Comparison of ENCODE assay signal across 2 cellular contexts in genomic region chr17:65049085-65049756, GRCh38.
TF ChIP-seq lines count a peak whose summit lies in the region.

No MANE protein-coding gene starts in this region.

TF ChIP-seq in IMR-90, 13 proteins besides CTCF, POLR2A, EP300 and RAD21:
- TF ChIP-seq MAZ (IDR thresholded peaks at IDR 0.05; ENCODE audit: borderline replicate concordance, low read depth, low read length) (no peak), CEBPB (IDR thresholded peaks at IDR 0.05; ENCODE audit: low read depth, low read length) (no peak), RFX5 (IDR thresholded peaks at IDR 0.05; ENCODE audit: low read depth, low read length) (no peak), MXI1 (IDR thresholded peaks at IDR 0.05; ENCODE audit: borderline replicate concordance, low read depth, low read length) (no peak)

TF ChIP-seq in GM12878, 131 proteins besides CTCF, POLR2A, EP300 and RAD21:
- peak; percentile 57 for TF ChIP-seq RUNX3 (IDR thresholded peaks at IDR 0.05; ENCODE audit: low read length)
- peak; percentile 67; the same call in 1 of the 2 replicates for TF ChIP-seq HDGF (IDR thresholded peaks at IDR 0.05)
- no peak for TF ChIP-seq JUNB (IDR thresholded peaks at IDR 0.05)
- TF ChIP-seq SRF (IDR thresholded peaks at IDR 0.05; ENCODE audit: low read depth in 2 of 2, low read length in 2 of 2), result no peak
- TF ChIP-seq, protein P1, sequence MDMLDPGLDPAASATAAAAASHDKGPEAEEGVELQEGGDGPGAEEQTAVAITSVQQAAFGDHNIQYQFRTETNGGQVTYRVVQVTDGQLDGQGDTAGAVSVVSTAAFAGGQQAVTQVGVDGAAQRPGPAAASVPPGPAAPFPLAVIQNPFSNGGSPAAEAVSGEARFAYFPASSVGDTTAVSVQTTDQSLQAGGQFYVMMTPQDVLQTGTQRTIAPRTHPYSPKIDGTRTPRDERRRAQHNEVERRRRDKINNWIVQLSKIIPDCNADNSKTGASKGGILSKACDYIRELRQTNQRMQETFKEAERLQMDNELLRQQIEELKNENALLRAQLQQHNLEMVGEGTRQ (IDR thresholded peaks at IDR 0.05; ENCODE audit: borderline replicate concordance, low read depth, low read length), result no peak
- no peak for TF ChIP-seq RB1 (IDR thresholded peaks at IDR 0.05; ENCODE audit: borderline replicate concordance)
- no peak for TF ChIP-seq NFYA (IDR thresholded peaks at IDR 0.05; ENCODE audit: borderline replicate concordance, low read depth, low read length)
- no peak for TF ChIP-seq IKZF1 (conservative IDR thresholded peaks at IDR 0.05)
- TF ChIP-seq, protein P2, sequence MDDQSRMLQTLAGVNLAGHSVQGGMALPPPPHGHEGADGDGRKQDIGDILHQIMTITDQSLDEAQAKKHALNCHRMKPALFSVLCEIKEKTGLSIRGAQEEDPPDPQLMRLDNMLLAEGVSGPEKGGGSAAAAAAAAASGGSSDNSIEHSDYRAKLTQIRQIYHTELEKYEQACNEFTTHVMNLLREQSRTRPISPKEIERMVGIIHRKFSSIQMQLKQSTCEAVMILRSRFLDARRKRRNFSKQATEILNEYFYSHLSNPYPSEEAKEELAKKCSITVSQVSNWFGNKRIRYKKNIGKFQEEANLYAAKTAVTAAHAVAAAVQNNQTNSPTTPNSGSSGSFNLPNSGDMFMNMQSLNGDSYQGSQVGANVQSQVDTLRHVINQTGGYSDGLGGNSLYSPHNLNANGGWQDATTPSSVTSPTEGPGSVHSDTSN (IDR thresholded peaks at IDR 0.05; ENCODE audit: insufficient replicate concordance, low read depth, low read length), result peak; percentile 71
- no peak for TF ChIP-seq KLF5 (IDR thresholded peaks at IDR 0.05; ENCODE audit: partially characterized antibody)
- peak; percentile 45; the same call in 1 of the 2 replicates for TF ChIP-seq RAD51 (IDR thresholded peaks at IDR 0.05)
- TF ChIP-seq ESRRA (IDR thresholded peaks at IDR 0.05; ENCODE audit: low read length), result no peak
- TF ChIP-seq, protein P3, sequence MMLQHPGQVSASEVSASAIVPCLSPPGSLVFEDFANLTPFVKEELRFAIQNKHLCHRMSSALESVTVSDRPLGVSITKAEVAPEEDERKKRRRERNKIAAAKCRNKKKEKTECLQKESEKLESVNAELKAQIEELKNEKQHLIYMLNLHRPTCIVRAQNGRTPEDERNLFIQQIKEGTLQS (IDR thresholded peaks at IDR 0.05; ENCODE audit: borderline replicate concordance, extremely low read depth, low read depth, low read length), result no peak
- peak in 1 of 2 experiments; percentile 31; a peak in 1 of 4 replicates for TF ChIP-seq BHLHE40 (IDR thresholded peaks at IDR 0.05; ENCODE audit: borderline replicate concordance in 1 of 2, low read depth in 2 of 2, low read length in 1 of 2)
- no peak for TF ChIP-seq CBX3 (IDR thresholded peaks at IDR 0.05; ENCODE audit: borderline replicate concordance, low read depth)
- TF ChIP-seq, protein P4, sequence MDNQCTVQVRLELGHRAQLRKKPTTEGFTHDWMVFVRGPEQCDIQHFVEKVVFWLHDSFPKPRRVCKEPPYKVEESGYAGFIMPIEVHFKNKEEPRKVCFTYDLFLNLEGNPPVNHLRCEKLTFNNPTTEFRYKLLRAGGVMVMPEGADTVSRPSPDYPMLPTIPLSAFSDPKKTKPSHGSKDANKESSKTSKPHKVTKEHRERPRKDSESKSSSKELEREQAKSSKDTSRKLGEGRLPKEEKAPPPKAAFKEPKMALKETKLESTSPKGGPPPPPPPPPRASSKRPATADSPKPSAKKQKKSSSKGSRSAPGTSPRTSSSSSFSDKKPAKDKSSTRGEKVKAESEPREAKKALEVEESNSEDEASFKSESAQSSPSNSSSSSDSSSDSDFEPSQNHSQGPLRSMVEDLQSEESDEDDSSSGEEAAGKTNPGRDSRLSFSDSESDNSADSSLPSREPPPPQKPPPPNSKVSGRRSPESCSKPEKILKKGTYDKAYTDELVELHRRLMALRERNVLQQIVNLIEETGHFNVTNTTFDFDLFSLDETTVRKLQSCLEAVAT (IDR thresholded peaks at IDR 0.05), result peak; percentile 49; the same call in 1 of the 2 replicates
- TF ChIP-seq, protein P5, sequence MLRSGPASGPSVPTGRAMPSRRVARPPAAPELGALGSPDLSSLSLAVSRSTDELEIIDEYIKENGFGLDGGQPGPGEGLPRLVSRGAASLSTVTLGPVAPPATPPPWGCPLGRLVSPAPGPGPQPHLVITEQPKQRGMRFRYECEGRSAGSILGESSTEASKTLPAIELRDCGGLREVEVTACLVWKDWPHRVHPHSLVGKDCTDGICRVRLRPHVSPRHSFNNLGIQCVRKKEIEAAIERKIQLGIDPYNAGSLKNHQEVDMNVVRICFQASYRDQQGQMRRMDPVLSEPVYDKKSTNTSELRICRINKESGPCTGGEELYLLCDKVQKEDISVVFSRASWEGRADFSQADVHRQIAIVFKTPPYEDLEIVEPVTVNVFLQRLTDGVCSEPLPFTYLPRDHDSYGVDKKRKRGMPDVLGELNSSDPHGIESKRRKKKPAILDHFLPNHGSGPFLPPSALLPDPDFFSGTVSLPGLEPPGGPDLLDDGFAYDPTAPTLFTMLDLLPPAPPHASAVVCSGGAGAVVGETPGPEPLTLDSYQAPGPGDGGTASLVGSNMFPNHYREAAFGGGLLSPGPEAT (IDR thresholded peaks at IDR 0.05; ENCODE audit: low read depth), result 0 out of 2 replicates have a peak, but pooled peaks have one; percentile 42
- no peak for TF ChIP-seq USF1 (IDR thresholded peaks at IDR 0.05; ENCODE audit: borderline replicate concordance, extremely low read length, insufficient read depth, low read depth, low read length)
- TF ChIP-seq NR2F1 (conservative IDR thresholded peaks at IDR 0.05), result no peak
- peak; percentile 91 for TF ChIP-seq PKNOX1 (IDR thresholded peaks at IDR 0.05)
